23 cellular contexts compared by ENCODE assay signal in the genomic region with DNA sequence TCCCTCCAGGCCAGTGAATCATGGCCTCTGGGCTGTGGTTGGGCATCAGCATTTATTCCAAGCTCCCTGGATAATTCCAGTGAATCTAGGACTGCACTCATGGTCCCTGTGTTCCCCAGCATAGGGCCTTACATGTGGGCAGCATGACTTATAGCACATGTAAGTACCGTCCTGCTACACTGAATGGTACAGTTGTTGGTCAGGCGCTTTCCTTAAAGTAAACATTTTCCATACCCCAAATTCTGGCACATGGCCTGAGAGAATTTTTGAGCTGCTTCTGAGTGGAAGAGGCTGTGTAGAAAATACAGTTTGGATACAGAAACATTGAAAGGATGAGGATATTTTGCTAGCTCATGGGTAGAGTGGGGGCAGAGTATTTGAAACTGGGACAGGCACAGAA. TPM values are rescaled to one million over a fixed set of nuclear protein-coding genes. Genes with fewer than 3 reads are reported as not detected.
DNase-seq lines count a peak whose midpoint lies in the region; ATAC-seq and TF ChIP-seq lines count a peak whose summit lies in the region.
"Had no signal": no experiment of that assay in that cellular context is flagged by ENCODE, and none has a peak within 500 bp of the region (broad histone marks: within the 10 kb centered on the region; RNA-seq: fewer than 3 reads in every experiment).

No MANE protein-coding gene starts in this region.

- TF ChIP-seq CTCF in brain (conservative IDR thresholded peaks at IDR 0.05) (no peak), nephron (IDR thresholded peaks at IDR 0.05; ENCODE audit: unreplicated experiment in 3 of 3) (no peak)

- peaks cover 0 to 12% (median 5%) of the 10 kb centered on the region in 5 experiments for H3K9me3 Mint-ChIP-seq in brain
- H3K9me3 Mint-ChIP-seq in nephron: peaks cover 3% of the 10 kb centered on the region
- H3K9me3 Mint-ChIP-seq: GM23338, H9 had no signal

- no peak for TF ChIP-seq POLR2A in erythroblast (IDR thresholded peaks at IDR 0.05; ENCODE audit: low read length)

- DNase-seq in NCI-H524 (lab: John Stamatoyannopoulos, UW) (no peak), MV-4-11 (lab: John Stamatoyannopoulos, UW) (no peak), erythroblast (lab: John Stamatoyannopoulos, UW) (no peak)
- DNase-seq: BE2C, DMS153, DND-41, H9, Kasumi-1, NCI-H1105, NCI-H1436 treated with DMSO at 0.1 percent for 48 hours, NCI-H187 treated with DMSO at 0.1 percent for 48 hours, NCI-H2171 treated with DMSO at 0.1 percent for 48 hours, NCI-H345, NCI-H510A treated with DMSO at 0.1 percent for 48 hours, NCI-H774, PC-3, SK-N-SH had no signal

- H3K4me1 Mint-ChIP-seq in brain (peaks cover 95% of the 10 kb centered on the region), nephron (peaks cover 65% of the 10 kb centered on the region)

- H3K27ac Mint-ChIP-seq in brain: peak overlapping the region in 4 of 5 experiments; percentile 56 to 74 (median 60)
- H3K27ac Mint-ChIP-seq in nephron: peak overlapping the region; percentile 90 to 98 (median 92)
- H3K27ac Mint-ChIP-seq: GM23338, H9 had no signal

- no peak for ATAC-seq in GM18868 (IDR thresholded peaks at IDR 0.05; ENCODE audit: unreplicated experiment)
- ATAC-seq: GM23338, K562, PC-3 had no signal

- H3K27ac ChIP-seq in cingulate gyrus (ENCODE audit: low read depth, low read length): peak overlapping the region; percentile 58

- H3K4me3 Mint-ChIP-seq in brain: no peak overlapping the region
- H3K4me3 Mint-ChIP-seq in nephron: peak overlapping the region in 1 of 3 experiments; percentile 14
- H3K4me3 Mint-ChIP-seq: GM23338, H9 had no signal

- H3K27me3 Mint-ChIP-seq in brain (no peaks in the 10 kb centered on the region), nephron (ENCODE audit: low read depth) (peaks cover 7% of the 10 kb centered on the region)

- H3K36me3 Mint-ChIP-seq in brain (peaks cover 14% of the 10 kb centered on the region), nephron (ENCODE audit: low read depth) (peaks cover 7% of the 10 kb centered on the region)

RNA-seq across cellular contexts. Expression of a gene that starts 27.5 kb away (rescaled TPM):
- polyA plus RNA-seq in brain (ENCODE audit: insufficient read depth, low read depth, low replicate concordance): 59.3 TPM
- polyA plus RNA-seq: K562 had no signal
